ENCODE assay signal across 1 cellular context in genomic region chr6:136059308-136059707, GRCh38.
TF ChIP-seq lines count a peak whose summit lies in the region.

No MANE protein-coding gene starts in this region.

TF ChIP-seq in HepG2, 621 proteins besides CTCF, POLR2A, EP300 and RAD21 (continued from another document):
- TF ChIP-seq ZNF414 (CRISPR knock-in tag; IDR thresholded peaks at IDR 0.05) (no peak), NAIF1 (CRISPR knock-in tag; IDR thresholded peaks at IDR 0.05; ENCODE audit: borderline replicate concordance) (no peak), THAP8 (CRISPR knock-in tag; IDR thresholded peaks at IDR 0.05; ENCODE audit: borderline replicate concordance) (no peak), HHEX (CRISPR knock-in tag; IDR thresholded peaks at IDR 0.05) (no peak), ZNF572 (CRISPR knock-in tag; IDR thresholded peaks at IDR 0.05) (no peak)
